In genomic region chr2:133568172-133568571, GRCh38 we compare ENCODE assay signal across 9 cellular contexts. TPM values are rescaled to one million over a fixed set of nuclear protein-coding genes. Genes with fewer than 3 reads are reported as not detected.
DNase-seq lines count a peak whose midpoint lies in the region; ATAC-seq, FAIRE-seq and TF ChIP-seq lines count a peak whose summit lies in the region.
"Had no signal": no experiment of that assay in that cellular context is flagged by ENCODE, and none has a peak within 500 bp of the region (broad histone marks: within the 10 kb centered on the region; RNA-seq: fewer than 3 reads in every experiment).

Gene NCKAP5, minus strand, starts transcription at chr2:133568463. Its CDS starts 50,937 bp downstream, at chr2:133517526.

- TF ChIP-seq CTCF in WI38 (IDR thresholded peaks at IDR 0.05; ENCODE audit: low read depth, low read length) (peak; percentile 32; the same call in 1 of the 2 replicates), heart right ventricle (IDR thresholded peaks at IDR 0.05) (peak in 2 of 9 donors; percentile 13 to 19), pancreas (IDR thresholded peaks at IDR 0.05) (no peak), tibial artery (IDR thresholded peaks at IDR 0.05) (no peak)

- H3K36me3 ChIP-seq in heart right ventricle (no peaks in the 10 kb centered on the region), pancreas (no peaks in the 10 kb centered on the region), tibial artery (no peaks in the 10 kb centered on the region)

- H3K27me3 ChIP-seq in heart right ventricle, result peaks cover 0 to 9% (median 0%) of the 10 kb centered on the region in 7 donors
- H3K27me3 ChIP-seq in pancreas, result no peaks in the 10 kb centered on the region
- H3K27me3 ChIP-seq in tibial artery, result no peaks in the 10 kb centered on the region

- WGBS in heart right ventricle, 2 donors, result 1 to 2% methylated on average over 12 of the region's 12 CpGs
- 3 to 4% methylated on average over 12 of the region's 12 CpGs for WGBS in pancreas, 2 donors

- ATAC-seq in heart right ventricle, result peak in 7 of 8 donors; percentile 9 to 72 (median 48)
- peak in 3 of 4 donors; percentile 66 to 75 (median 73) for ATAC-seq in pancreas
- ATAC-seq in GM19328 (IDR thresholded peaks at IDR 0.05; ENCODE audit: unreplicated experiment), result no peak
- no peak for ATAC-seq in stimulated activated naive B cell treated with anti-CD40 and anti-IgM and Interleukin-4, amounts not matched to agents 10 μg/mL and 1 μg/mL and 100 μg/mL, for 72 hours (replicated peaks)

- no peak for FAIRE-seq in pancreas (lab: Jason Lieb, UNC)

- H3K9me3 Mint-ChIP-seq in stimulated activated naive B cell treated with anti-CD40 and anti-IgM and Interleukin-4, amounts not matched to agents 10 μg/mL and 1 μg/mL and 100 μg/mL, for 72 hours, result no peaks in the 10 kb centered on the region

- intact Hi-C loops in heart right ventricle (cut with DNase I), result loop anchor here in 8 of 10 donors (5.0 to 10.0 kb wide), 9 partner anchors 107 to 1023 kb away; no protein-coding TSS in a partner anchor
- intact Hi-C loops in pancreas (cut with DNase I), result no loop called here
- intact Hi-C loops in tibial artery (cut with DNase I; ENCODE audit: low total_unique reads), result no loop called here

- H3K4me3 Mint-ChIP-seq in stimulated activated naive B cell treated with anti-CD40 and anti-IgM and Interleukin-4, amounts not matched to agents 10 μg/mL and 1 μg/mL and 100 μg/mL, for 72 hours, result no peak within 1 kb of the TSS

- H3K4me1 ChIP-seq in heart right ventricle (peaks cover 0 to 31% (median 15%) of the 10 kb centered on the region in 9 donors), pancreas (peaks cover 0 to 6% (median 0%) of the 10 kb centered on the region in 3 donors), tibial artery (peaks cover 0 to 7% (median 0%) of the 10 kb centered on the region in 4 donors)

- no peaks in the 10 kb centered on the region for H3K4me1 Mint-ChIP-seq in stimulated activated naive B cell treated with anti-CD40 and anti-IgM and Interleukin-4, amounts not matched to agents 10 μg/mL and 1 μg/mL and 100 μg/mL, for 72 hours

- H3K27me3 Mint-ChIP-seq in stimulated activated naive B cell treated with anti-CD40 and anti-IgM and Interleukin-4, amounts not matched to agents 10 μg/mL and 1 μg/mL and 100 μg/mL, for 72 hours, result peaks cover 17 to 48% of the 10 kb centered on the region in 2 donors

- H3K27ac ChIP-seq in heart right ventricle, result peak within 1 kb of the TSS; percentile 34 to 79 (median 72)
- H3K27ac ChIP-seq in pancreas, result no peak within 1 kb of the TSS
- H3K27ac ChIP-seq in tibial artery, result no peak within 1 kb of the TSS

- H3K9me3 ChIP-seq in heart right ventricle (no peaks in the 10 kb centered on the region), pancreas (no peaks in the 10 kb centered on the region), tibial artery (no peaks in the 10 kb centered on the region)

- H3K27ac Mint-ChIP-seq in stimulated activated naive B cell treated with anti-CD40 and anti-IgM and Interleukin-4, amounts not matched to agents 10 μg/mL and 1 μg/mL and 100 μg/mL, for 72 hours, result no peak within 1 kb of the TSS

- DNase-seq in C1 segment of cervical spinal cord (lab: John Stamatoyannopoulos, UW) (peak in 9 of 14 donors; percentile 8 to 38 (median 15)), heart right ventricle (peak; percentile 14 to 21), pancreas (peak in 2 of 6 donors; percentile 22 to 27), tibial artery (no peak)
- DNase-seq in activated CD4-positive, alpha-beta T cell treated with anti-CD3 and anti-CD28 coated beads for 4 hours, result no peak
- DNase-seq in stimulated activated naive B cell treated with anti-CD40 and anti-IgM and Interleukin-4, amounts not matched to agents 10 μg/mL and 1 μg/mL and 100 μg/mL, for 72 hours, result no peak

- H3K4me3 ChIP-seq in WI38 (ENCODE audit: low read depth, low read length) (peak within 1 kb of the TSS; percentile 66), heart right ventricle (peak within 1 kb of the TSS in 9 of 10 donors; percentile 27 to 53 (median 45)), pancreas (peak within 1 kb of the TSS in 1 of 4 donors; percentile 18), tibial artery (no peak within 1 kb of the TSS)

- no peaks in the 10 kb centered on the region for H3K36me3 Mint-ChIP-seq in stimulated activated naive B cell treated with anti-CD40 and anti-IgM and Interleukin-4, amounts not matched to agents 10 μg/mL and 1 μg/mL and 100 μg/mL, for 72 hours

RNA-seq across cellular contexts. Expression of gene NCKAP5, which starts in this region (rescaled TPM):
- 10 to 100 TPM in 2 of 10 donors, 1 to 10 TPM in 8; 4.3 to 11.7 (median 6.6) TPM for total RNA-seq in heart right ventricle
- 1 to 10 TPM in 1 of 2 donors, under 1 TPM in 1; 0.57 to 5.5 TPM for polyA plus RNA-seq in heart right ventricle
- 1 to 10 TPM in 3 of 6 donors, under 1 TPM in 3; 0.28 to 1.5 (median 0.73) TPM for total RNA-seq in pancreas
- polyA plus RNA-seq in pancreas, result under 1 TPM; 0.23 to 0.53 TPM
- total RNA-seq: T-helper 2 cell treated with Interferon-gamma antibody and Interleukin-4, amounts not matched to agents 100 ng/mL and 5 ng/mL, for 36 hours had no signal

Comparison
In these comparisons a context has a peak if more than half of its experiments do, and no peak if none do; other contexts are left out.
1. DNase-seq: peak in C1 segment of cervical spinal cord (9 of 14) and heart right ventricle (2 of 2); none in activated CD4-positive, alpha-beta T cell treated with anti-CD3 and anti-CD28 coated beads for 4 hours (0 of 2), tibial artery (0 of 2) and stimulated activated naive B cell treated with anti-CD40 and anti-IgM and Interleukin-4, amounts not matched to agents 10 μg/mL and 1 μg/mL and 100 μg/mL, for 72 hours (single experiment).
2. H3K4me3 ChIP-seq: peak in WI38 (single experiment) and heart right ventricle (9 of 10); none in tibial artery (0 of 2).
3. ATAC-seq: peak in heart right ventricle (7 of 8) and pancreas (3 of 4); none in GM19328 (single experiment) and stimulated activated naive B cell treated with anti-CD40 and anti-IgM and Interleukin-4, amounts not matched to agents 10 μg/mL and 1 μg/mL and 100 μg/mL, for 72 hours (0 of 2).
4. H3K27ac ChIP-seq: peak in heart right ventricle (10 of 10); none in pancreas (0 of 4) and tibial artery (0 of 2).
5. intact Hi-C loops: an anchor here in heart right ventricle (5.0 to 10.0 kb wide); none called in pancreas and tibial artery.